In genomic region chr15:51757463-51757862, GRCh38 we compare ENCODE assay signal across 23 cellular contexts. TPM values are rescaled to one million over a fixed set of nuclear protein-coding genes. Genes with fewer than 3 reads are reported as not detected.
A peak's percentile ranks its signal among the peaks of the same experiment; 100 is the strongest.
DNase-seq lines count a peak whose midpoint lies in the region; ATAC-seq and TF ChIP-seq lines count a peak whose summit lies in the region.
"Had no signal": no experiment of that assay in that cellular context is flagged by ENCODE, and none has a peak within 500 bp of the region (broad histone marks: within the 10 kb centered on the region; RNA-seq: fewer than 3 reads in every experiment).

No MANE protein-coding gene starts in this region.

- H3K27ac Mint-ChIP-seq in H9 (no peak overlapping the region; a peak in 1 of 7 replicates), neural crest cell (ENCODE audit: unreplicated experiment) (no peak overlapping the region)
- H3K27ac Mint-ChIP-seq: CD4-positive, CD25-positive, alpha-beta regulatory T cell had no signal

- no peak overlapping the region for H2AK5ac ChIP-seq in H9 (ENCODE audit: insufficient read length, low read length)

- no peak overlapping the region for H2BK120ac ChIP-seq in H9 (ENCODE audit: low read depth, low read length, poor library complexity, severe bottlenecking)

- H2BK5ac ChIP-seq in H9 (ENCODE audit: insufficient read length, low read length), result no peak overlapping the region

- no peak overlapping the region for H3K18ac ChIP-seq in H9 (ENCODE audit: insufficient read length, low read depth, low read length)

- no peak overlapping the region for H3T11ph ChIP-seq in H9 (ENCODE audit: low read length)

- H4K5ac ChIP-seq in H9 (ENCODE audit: insufficient read length, low read depth, low read length), result no peak overlapping the region

- DNase-seq in ELF-1 (ENCODE audit: low read depth, low spot score) (peak; percentile 7), H9 (peak; percentile 32), amniotic epithelial cell (ENCODE audit: low read depth) (peak; percentile 12), neural crest cell (ENCODE audit: low read depth, low spot score) (no peak), SHP77 (lab: John Stamatoyannopoulos, UW) (no peak), midbrain (lab: John Stamatoyannopoulos, UW) (no peak)
- DNase-seq: CD4-positive, CD25-positive, alpha-beta regulatory T cell; DMS79 treated with DMSO at 0.1 percent for 48 hours; HCEC 1CT; KBM-7; MM.1S; NCI-H1092; NCI-H1436; NCI-H187 treated with DMSO at 0.1 percent for 48 hours; NCI-H2107; NCI-H2227 treated with DMSO at 0.1 percent for 48 hours; NCI-H510A; NCI-H748 treated with DMSO at 0.1 percent for 48 hours; Peyer's patch; SJCRH30 had no signal

- H3K4me1 ChIP-seq in H9 (ENCODE audit: insufficient read depth, low read length), result peaks cover 3% of the 10 kb centered on the region; the same call in 1 of the 2 replicates

- H3K9me3 ChIP-seq in H9 (ENCODE audit: control insufficient read depth, low read depth, low read length), result no peaks in the 10 kb centered on the region
- H3K9me3 ChIP-seq: Peyer's patch, SJCRH30 had no signal

- no peak overlapping the region for H2BK20ac ChIP-seq in H9 (ENCODE audit: low read depth, low read length, poor library complexity, severe bottlenecking)

- no peaks in the 10 kb centered on the region for H3K23me2 ChIP-seq in H9 (ENCODE audit: insufficient read length, low read depth, low read length, poor library complexity, severe bottlenecking)

- H3K56ac ChIP-seq in H9 (ENCODE audit: insufficient read length, low read depth, low read length), result no peak overlapping the region

- H3K4me1 Mint-ChIP-seq in H9, result peaks cover 10% of the 10 kb centered on the region in 2 experiments
- peaks cover 23% of the 10 kb centered on the region for H3K4me1 Mint-ChIP-seq in neural crest cell

- H3K9me3 Mint-ChIP-seq in H9, result peaks cover 2 to 3% of the 10 kb centered on the region in 2 experiments; a peak in 3 of 5 replicates
- no peaks in the 10 kb centered on the region for H3K9me3 Mint-ChIP-seq in neural crest cell
- H3K9me3 Mint-ChIP-seq: CD4-positive, CD25-positive, alpha-beta regulatory T cell had no signal

- 0 out of 7 replicates have a peak, but pooled peaks cover 0 to 2% (median 0%) of the 10 kb centered on the region in 3 experiments for H3K36me3 Mint-ChIP-seq in H9 (ENCODE audit: insufficient read depth in 1 of 3, low read depth in 3 of 3)
- H3K36me3 Mint-ChIP-seq in neural crest cell (ENCODE audit: low read depth), result peaks cover 4% of the 10 kb centered on the region
- H3K36me3 Mint-ChIP-seq: CD4-positive, CD25-positive, alpha-beta regulatory T cell had no signal

- H3K4me3 Mint-ChIP-seq in H9 (no peak overlapping the region), neural crest cell (peak overlapping the region; percentile 50)
- H3K4me3 Mint-ChIP-seq: CD4-positive, CD25-positive, alpha-beta regulatory T cell had no signal

- H3K14ac ChIP-seq in H9 (ENCODE audit: insufficient read depth, low read length), result no peak overlapping the region

- no peaks in the 10 kb centered on the region for H3K79me2 ChIP-seq in H9 (ENCODE audit: insufficient read depth, low read length)

- H2AFZ ChIP-seq in H9 (ENCODE audit: low read length), result no peak overlapping the region

- H3K27ac ChIP-seq in H9 (ENCODE audit: insufficient read length, low read depth, low read length), result no peak overlapping the region
- H3K27ac ChIP-seq: HL-60, Peyer's patch, SJCRH30 had no signal

- ATAC-seq in GM18868 (IDR thresholded peaks at IDR 0.05; ENCODE audit: unreplicated experiment), result no peak
- ATAC-seq: HepG2 had no signal

- H3K27me3 Mint-ChIP-seq in H9 (ENCODE audit: low read depth) (peaks cover 38% of the 10 kb centered on the region), neural crest cell (ENCODE audit: low read depth) (peaks cover 15% of the 10 kb centered on the region)

- H2BK12ac ChIP-seq in H9 (ENCODE audit: insufficient read length, low read depth, low read length), result no peak overlapping the region

- H3K4ac ChIP-seq in H9 (ENCODE audit: low read depth, low read length), result no peak overlapping the region

- no CpG with 5 or more reads among the region's 2 CpGs for WGBS in H9 (ENCODE audit: extremely low coverage, insufficient read length, low lambda C conversion rate)

- no peak overlapping the region for H3K9ac ChIP-seq in H9 (ENCODE audit: extremely low read depth, insufficient read length, low read length)

- H3K27me3 ChIP-seq in H9 (ENCODE audit: insufficient read depth, low read length), result peaks cover 5% of the 10 kb centered on the region; the same call in 1 of the 2 replicates
- H3K27me3 ChIP-seq: Peyer's patch, SJCRH30 had no signal

- H2BK15ac ChIP-seq in H9 (ENCODE audit: low read depth, low read length), result no peak overlapping the region

- no peak overlapping the region for H3K23ac ChIP-seq in H9 (ENCODE audit: insufficient read length, low read depth, low read length)

- TF ChIP-seq CTCF in H9 (conservative IDR thresholded peaks at IDR 0.05), result peak; percentile 23; the same call in 1 of the 3 replicates
- TF ChIP-seq CTCF in neural crest cell (conservative IDR thresholded peaks at IDR 0.05), result no peak

- no peak overlapping the region for H4K91ac ChIP-seq in H9 (ENCODE audit: insufficient read length, low read depth, low read length)

- no peaks in the 10 kb centered on the region for H4K20me1 ChIP-seq in H9 (ENCODE audit: control insufficient read depth, insufficient read depth, insufficient read length)

- no peaks in the 10 kb centered on the region for H3K79me1 ChIP-seq in H9 (ENCODE audit: insufficient read depth, low read depth, low read length, poor library complexity, severe bottlenecking)

- H3K4me2 ChIP-seq in H9 (ENCODE audit: insufficient read depth, insufficient read length, low read length), result no peak overlapping the region

- H4K8ac ChIP-seq in H9 (replicated peaks; ENCODE audit: insufficient read length, low read depth, low read length), result no peak overlapping the region

RNA-seq across cellular contexts. Expression of gene TMOD2, which starts 6.1 kb away (rescaled TPM):
- 1.8 and 3.0 TPM in 2 replicates for total RNA-seq in H9 (2021)
- total RNA-seq in neural crest cell, result 17.4 and 18.9 TPM in 2 replicates

RNA-seq across cellular contexts. Expression of gene LYSMD2, which starts 20.0 kb away (rescaled TPM):
- 3.9 and 4.1 TPM in 2 replicates for total RNA-seq in H9 (2021)
- total RNA-seq in neural crest cell, result 2.4 and 3.2 TPM in 2 replicates

Comparison
In these comparisons a context has a peak if more than half of its experiments do, and no peak if none do; other contexts are left out.
1. DNase-seq: peak in ELF-1 (single experiment), H9 (single experiment) and amniotic epithelial cell (single experiment); none in neural crest cell (single experiment), SHP77 (0 of 2) and midbrain (single experiment).